31 cellular contexts compared by ENCODE assay signal in genomic region chr5:98621821-98622220, GRCh38.
"Had no signal": no experiment of that assay in that cellular context is flagged by ENCODE, and none has a peak within 500 bp of the region (broad histone marks: within the 10 kb centered on the region; RNA-seq: fewer than 3 reads in every experiment).

No MANE protein-coding gene starts in this region.

- H3K4me3 ChIP-seq: adrenal gland, ascending aorta, cardiac muscle cell had no signal

- H3K27ac ChIP-seq: adrenal gland, ascending aorta, cardiac muscle cell, VCaP had no signal

- ATAC-seq: activated CD8-positive, alpha-beta T cell treated with anti-CD3 and anti-CD28 coated beads for 36 hours; activated naive CD4-positive, alpha-beta T cell treated with anti-CD3 and anti-CD28 coated beads, Interleukin-2, amount 50 U/mL, for 72 hours; activated T-cell treated with anti-CD3 and anti-CD28 coated beads, Interleukin-2, amount 50 U/mL, for 4 hours; activated T-cell treated with anti-CD3 and anti-CD28 coated beads, Interleukin-2, amount 50 U/mL, for 72 hours; activated T-helper 17 cell treated with anti-CD3 and anti-CD28 coated beads, Interleukin-2, amount 50 U/mL, for 72 hours had no signal

- H3K4me1 ChIP-seq: adrenal gland, ascending aorta had no signal

- H3K36me3 ChIP-seq: adrenal gland, ascending aorta, cardiac muscle cell had no signal

- H3K9me3 ChIP-seq: adrenal gland, ascending aorta had no signal

- H3K27me3 ChIP-seq: adrenal gland, ascending aorta, cardiac muscle cell had no signal

- DNase-seq: activated B cell treated with CpG ODN at 0.5 μM for 24 hours; activated CD4-positive, alpha-beta memory T cell treated with anti-CD3 and anti-CD28 coated beads for 36 hours; activated CD4-positive, alpha-beta T cell treated with anti-CD3 and anti-CD28 coated beads for 4 hours; activated CD4-positive, alpha-beta T cell treated with anti-CD3 and anti-CD28 coated beads, Interleukin-2, amount 10 ng/mL, durations not matched to agents 24 days and 14 days; activated CD4-positive, alpha-beta T cell treated with anti-CD3 and anti-CD28 coated beads, Interleukin-2, amount 50 U/mL, for 1 hour; activated CD4-positive, alpha-beta T cell treated with anti-CD3 and anti-CD28 coated beads, Interleukin-2, amount 50 U/mL, for 4 hours; activated CD4-positive, CD25-positive, alpha-beta regulatory T cell treated with anti-CD3 and anti-CD28 coated beads, Interleukin-2, amount 50 U/mL, for 72 hours; activated CD8-positive, alpha-beta memory T cell treated with anti-CD3 and anti-CD28 coated beads, Interleukin-2, amount 50 U/mL, for 4 hours; activated CD8-positive, alpha-beta T cell treated with anti-CD3 and anti-CD28 coated beads for 36 hours; activated effector memory CD4-positive, alpha-beta T cell treated with anti-CD3 and anti-CD28 coated beads, Interleukin-2, amount 50 U/mL, for 16 hours; activated gamma-delta T cell treated with Interleukin-2 at 50 U/mL for 16 hours; activated naive CD4-positive, alpha-beta T cell; activated naive CD4-positive, alpha-beta T cell treated with anti-CD3 and anti-CD28 coated beads for 36 hours; activated naive CD4-positive, alpha-beta T cell treated with anti-CD3 and anti-CD28 coated beads, Interleukin-2, amount 50 U/mL, for 16 hours; activated naive CD8-positive, alpha-beta T cell treated with anti-CD3 and anti-CD28 coated beads for 36 hours; activated T-cell treated with anti-CD3 and anti-CD28 coated beads for 4 hours; activated T-cell treated with anti-CD3 and anti-CD28 coated beads, Interleukin-2, amount 50 U/mL, for 1 hour; activated T-cell treated with anti-CD3 and anti-CD28 coated beads, Interleukin-2, amount 50 U/mL, for 4 hours; activated T-cell treated with anti-CD3 and anti-CD28 coated beads, Interleukin-2, amount 50 U/mL, for 72 hours; adrenal gland; amniotic stem cell; central memory CD4-positive, alpha-beta T cell; SW 1271; T-helper 1 cell; T-helper 2 cell; T-helper 9 cell had no signal
